ENCODE assay signal across 19 cellular contexts in genomic region chr12:4168041-4168440, GRCh38.
"Had no signal": no experiment of that assay in that cellular context is flagged by ENCODE, and none has a peak within 500 bp of the region (broad histone marks: within the 10 kb centered on the region; RNA-seq: fewer than 3 reads in every experiment).

No MANE protein-coding gene starts in this region.

- H3K4me3 Mint-ChIP-seq: activated naive CD4-positive, alpha-beta T cell treated with anti-CD3 and anti-CD28 coated beads, Interleukin-2, amount 50 U/mL, for 24 hours; nephron; stimulated activated naive CD8-positive, alpha-beta T cell treated with anti-CD3 and anti-CD28 coated beads, Interleukin-15, amount 100 ng/mL, for 72 hours; type B pancreatic cell had no signal

- H3K27me3 ChIP-seq: adrenal gland, breast epithelium had no signal

- H3K27me3 Mint-ChIP-seq: activated naive CD4-positive, alpha-beta T cell treated with anti-CD3 and anti-CD28 coated beads, Interleukin-2, amount 50 U/mL, for 24 hours; stimulated activated naive CD8-positive, alpha-beta T cell treated with anti-CD3 and anti-CD28 coated beads, Interleukin-15, amount 100 ng/mL, for 72 hours had no signal

- H3K4me1 ChIP-seq: breast epithelium had no signal

- H3K9me3 ChIP-seq: adrenal gland, breast epithelium, esophagus muscularis mucosa, gastroesophageal sphincter, heart right ventricle, suprapubic skin had no signal

- H3K27ac Mint-ChIP-seq: activated naive CD4-positive, alpha-beta T cell treated with anti-CD3 and anti-CD28 coated beads, Interleukin-2, amount 50 U/mL, for 24 hours; activated T-cell treated with anti-CD3 and anti-CD28 coated beads, Interleukin-2, amount 50 U/mL, for 72 hours; type B pancreatic cell had no signal

- H3K4me3 ChIP-seq: adrenal gland, breast epithelium, esophagus muscularis mucosa, gastroesophageal sphincter, heart right ventricle, suprapubic skin had no signal

- DNase-seq: activated CD8-positive, alpha-beta memory T cell treated with anti-CD3 and anti-CD28 coated beads for 24 hours; activated CD8-positive, alpha-beta memory T cell treated with anti-CD3 and anti-CD28 coated beads, Interleukin-2, amount 50 U/mL, for 48 hours; activated effector memory CD4-positive, alpha-beta T cell treated with anti-CD3 and anti-CD28 coated beads, Interleukin-2, amount 50 U/mL, for 16 hours; activated T-cell treated with anti-CD3 and anti-CD28 coated beads, Interleukin-2, amount 50 U/mL, for 72 hours; adrenal gland; cerebellar nuclear complex; effector CD4-positive, alpha-beta T cell; heart right ventricle; stimulated activated CD4-positive, alpha-beta T cell treated with anti-CD3 and anti-CD28 coated beads, Interleukin-12 subunit alpha, Interleukin-12 subunit beta, amount 100 ng/mL, for 4 hours; stimulated activated CD4-positive, alpha-beta T cell treated with anti-CD3 and anti-CD28 coated beads, Interleukin-1b, Interleukin-23, amount 100 ng/mL, for 48 hours; stimulated activated CD8-positive, alpha-beta memory T cell treated with anti-CD3 and anti-CD28 coated beads, Interleukin-4, amount 100 ng/mL, for 48 hours; stimulated activated naive CD8-positive, alpha-beta T cell treated with anti-CD3 and anti-CD28 coated beads, Interleukin-15, amount 100 ng/mL, for 72 hours had no signal

- H3K36me3 Mint-ChIP-seq: activated naive CD4-positive, alpha-beta T cell treated with anti-CD3 and anti-CD28 coated beads, Interleukin-2, amount 50 U/mL, for 24 hours; type B pancreatic cell had no signal

- H3K27ac ChIP-seq: adrenal gland, breast epithelium, esophagus muscularis mucosa, gastroesophageal sphincter, heart right ventricle, suprapubic skin had no signal

- H3K36me3 ChIP-seq: adrenal gland, breast epithelium, esophagus muscularis mucosa, gastroesophageal sphincter, heart right ventricle, suprapubic skin had no signal

- ATAC-seq: activated T-cell treated with anti-CD3 and anti-CD28 coated beads, Interleukin-2, amount 50 U/mL, for 72 hours; gastroesophageal sphincter; heart right ventricle; stimulated activated naive CD8-positive, alpha-beta T cell treated with anti-CD3 and anti-CD28 coated beads, Interleukin-15, amount 100 ng/mL, for 72 hours had no signal
